Comparison of ENCODE assay signal across 9 cellular contexts in genomic region chr5:128213340-128213739, GRCh38.
A peak's percentile ranks its signal among the peaks of the same experiment; 100 is the strongest.
DNase-seq lines count a peak whose midpoint lies in the region; ATAC-seq and TF ChIP-seq lines count a peak whose summit lies in the region.
"Had no signal": no experiment of that assay in that cellular context is flagged by ENCODE, and none has a peak within 500 bp of the region (broad histone marks: within the 10 kb centered on the region; RNA-seq: fewer than 3 reads in every experiment).

No MANE protein-coding gene starts in this region.

- TF ChIP-seq CTCF in H9 (conservative IDR thresholded peaks at IDR 0.05), result peak; percentile 86
- TF ChIP-seq CTCF in WTC11 (IDR thresholded peaks at IDR 0.05), result peak; percentile 52; the same call in 1 of the 2 replicates
- TF ChIP-seq CTCF in fibroblast of mammary gland (conservative IDR thresholded peaks at IDR 0.05; ENCODE audit: control insufficient read depth, insufficient read depth, low read depth, low read length), result peak; percentile 87
- peak; percentile 88 for TF ChIP-seq CTCF in osteocyte (IDR thresholded peaks at IDR 0.05)

- H3K9me3 ChIP-seq in H9 (ENCODE audit: control insufficient read depth, low read depth, low read length), result no peaks in the 10 kb centered on the region

- H4K20me1 ChIP-seq in H9 (ENCODE audit: control insufficient read depth, insufficient read depth, insufficient read length), result no peaks in the 10 kb centered on the region

- H3K4me3 ChIP-seq in fibroblast of mammary gland (ENCODE audit: control insufficient read depth, low read depth, low read length), result no peak overlapping the region

- no peaks in the 10 kb centered on the region for H3K23me2 ChIP-seq in H9 (ENCODE audit: insufficient read length, low read depth, low read length, poor library complexity, severe bottlenecking)

- no peak overlapping the region for H4K8ac ChIP-seq in H9 (replicated peaks; ENCODE audit: insufficient read length, low read depth, low read length)

- H3K79me1 ChIP-seq in H9 (ENCODE audit: insufficient read depth, low read depth, low read length, poor library complexity, severe bottlenecking), result no peaks in the 10 kb centered on the region

- H3K56ac ChIP-seq in H9 (ENCODE audit: insufficient read length, low read depth, low read length), result no peak overlapping the region

- H2BK15ac ChIP-seq in H9 (ENCODE audit: low read depth, low read length), result no peak overlapping the region

- POLR2A ChIA-PET in WTC11 (lab: Charles Lee), result no interaction called here

- H3K9me3 Mint-ChIP-seq in H9 (no peaks in the 10 kb centered on the region), WTC11 (no peaks in the 10 kb centered on the region), osteocyte (ENCODE audit: unreplicated experiment) (no peaks in the 10 kb centered on the region)
- H3K9me3 Mint-ChIP-seq: dendritic cell treated with granulocyte-macrophage colony-stimulating factor and Interleukin-4, amounts not matched to agents 40 ng/mL and 50 ng/mL, for 4 days had no signal

- no peak overlapping the region for H2BK12ac ChIP-seq in H9 (ENCODE audit: insufficient read length, low read depth, low read length)

- H2BK120ac ChIP-seq in H9 (ENCODE audit: low read depth, low read length, poor library complexity, severe bottlenecking), result no peak overlapping the region

- no peak overlapping the region for H3K9ac ChIP-seq in H9 (ENCODE audit: extremely low read depth, insufficient read length, low read length)

- H3K27ac Mint-ChIP-seq in H9, result no peak overlapping the region; a peak in 1 of 7 replicates
- H3K27ac Mint-ChIP-seq in WTC11, result no peak overlapping the region
- no peak overlapping the region for H3K27ac Mint-ChIP-seq in osteocyte (ENCODE audit: unreplicated experiment)
- H3K27ac Mint-ChIP-seq: dendritic cell treated with granulocyte-macrophage colony-stimulating factor and Interleukin-4, amounts not matched to agents 40 ng/mL and 50 ng/mL, for 4 days had no signal

- no peaks in the 10 kb centered on the region for H3K36me3 Mint-ChIP-seq in H9 (ENCODE audit: insufficient read depth in 1 of 3, low read depth in 3 of 3)
- no peaks in the 10 kb centered on the region for H3K36me3 Mint-ChIP-seq in WTC11
- H3K36me3 Mint-ChIP-seq in osteocyte (ENCODE audit: unreplicated experiment), result no peaks in the 10 kb centered on the region

- no peak overlapping the region for H3K4me3 Mint-ChIP-seq in H9
- no peak overlapping the region for H3K4me3 Mint-ChIP-seq in WTC11
- H3K4me3 Mint-ChIP-seq in osteocyte (ENCODE audit: unreplicated experiment), result no peak overlapping the region
- H3K4me3 Mint-ChIP-seq: dendritic cell treated with granulocyte-macrophage colony-stimulating factor and Interleukin-4, amounts not matched to agents 40 ng/mL and 50 ng/mL, for 4 days had no signal

- no peaks in the 10 kb centered on the region; the same call in 1 of the 2 replicates for H3K27me3 Mint-ChIP-seq in H9 (ENCODE audit: low read depth)
- H3K27me3 Mint-ChIP-seq in WTC11 (ENCODE audit: low read depth), result no peaks in the 10 kb centered on the region
- peaks cover 12% of the 10 kb centered on the region for H3K27me3 Mint-ChIP-seq in osteocyte (ENCODE audit: unreplicated experiment)
- H3K27me3 Mint-ChIP-seq: dendritic cell treated with granulocyte-macrophage colony-stimulating factor and Interleukin-4, amounts not matched to agents 40 ng/mL and 50 ng/mL, for 4 days had no signal

- no peak overlapping the region for H2BK20ac ChIP-seq in H9 (ENCODE audit: low read depth, low read length, poor library complexity, severe bottlenecking)

- peak; percentile 6 to 7 for DNase-seq in activated CD4-positive, alpha-beta T cell treated with anti-CD3 and anti-CD28 coated beads for 24 hours (ENCODE audit: low read depth in 2 of 2)
- no peak for DNase-seq in activated CD4-positive, alpha-beta T cell treated with anti-CD3 and anti-CD28 coated beads for 1 hour
- peak; percentile 65 for DNase-seq in H9
- peak; percentile 24 for DNase-seq in NCI-H2029 treated with DMSO at 0.1 percent for 48 hours (lab: John Stamatoyannopoulos, UW)
- peak; percentile 59 for DNase-seq in WTC11 (ENCODE audit: low spot score)
- DNase-seq in fibroblast of mammary gland (ENCODE audit: low read depth), result peak; percentile 81
- no peak for DNase-seq in osteocyte (ENCODE audit: extremely low spot score, unreplicated experiment)
- no peak for DNase-seq in cortex of kidney (lab: John Stamatoyannopoulos, UW)

- peak; percentile 95 for ATAC-seq in WTC11

- H4K91ac ChIP-seq in H9 (ENCODE audit: insufficient read length, low read depth, low read length), result no peak overlapping the region

- H3K4me1 ChIP-seq in H9 (ENCODE audit: insufficient read depth, low read length), result no peaks in the 10 kb centered on the region

- no CpG with 5 or more reads among the region's 4 CpGs for WGBS in H9 (ENCODE audit: extremely low coverage, insufficient read length, low lambda C conversion rate)

- no peaks in the 10 kb centered on the region for H3K79me2 ChIP-seq in H9 (ENCODE audit: insufficient read depth, low read length)

- H3K4ac ChIP-seq in H9 (ENCODE audit: low read depth, low read length), result no peak overlapping the region

- H3T11ph ChIP-seq in H9 (ENCODE audit: low read length), result no peak overlapping the region

- no peaks in the 10 kb centered on the region for H3K27me3 ChIP-seq in H9 (ENCODE audit: insufficient read depth, low read length)

- no peak overlapping the region for H2AFZ ChIP-seq in H9 (ENCODE audit: low read length)

- no peak overlapping the region for H2BK5ac ChIP-seq in H9 (ENCODE audit: insufficient read length, low read length)

- no peak overlapping the region for H4K5ac ChIP-seq in H9 (ENCODE audit: insufficient read length, low read depth, low read length)

- H3K14ac ChIP-seq in H9 (ENCODE audit: insufficient read depth, low read length), result no peak overlapping the region

- CTCF ChIA-PET in WTC11 (lab: Charles Lee), result no interaction called here

- no peak overlapping the region for H3K18ac ChIP-seq in H9 (ENCODE audit: insufficient read length, low read depth, low read length)

- peaks cover 2 to 7% of the 10 kb centered on the region in 2 experiments; a peak in 2 of 4 replicates for H3K4me1 Mint-ChIP-seq in H9
- peaks cover 3% of the 10 kb centered on the region; the same call in 1 of the 2 replicates for H3K4me1 Mint-ChIP-seq in WTC11
- peaks cover 27% of the 10 kb centered on the region for H3K4me1 Mint-ChIP-seq in osteocyte (ENCODE audit: unreplicated experiment)

- no peak overlapping the region for H3K23ac ChIP-seq in H9 (ENCODE audit: insufficient read length, low read depth, low read length)

- H3K27ac ChIP-seq in H9 (ENCODE audit: insufficient read length, low read depth, low read length), result no peak overlapping the region

- no peak overlapping the region for H3K4me2 ChIP-seq in H9 (ENCODE audit: insufficient read depth, insufficient read length, low read length)

- no peak overlapping the region for H2AK5ac ChIP-seq in H9 (ENCODE audit: insufficient read length, low read length)

TF ChIP-seq in WTC11, 78 proteins besides CTCF, POLR2A, EP300 and RAD21:
- TF ChIP-seq PREB (CRISPR knock-in tag; IDR thresholded peaks at IDR 0.05; ENCODE audit: borderline replicate concordance), result no peak
- TF ChIP-seq ZBTB21 (CRISPR knock-in tag; IDR thresholded peaks at IDR 0.05; ENCODE audit: borderline replicate concordance), result no peak
- no peak for TF ChIP-seq TCF7 (CRISPR knock-in tag; IDR thresholded peaks at IDR 0.05; ENCODE audit: low read depth)
- no peak for TF ChIP-seq ZBTB43 (CRISPR knock-in tag; IDR thresholded peaks at IDR 0.05)
- no peak for TF ChIP-seq SP1 (CRISPR knock-in tag; conservative IDR thresholded peaks at IDR 0.05)
- no peak for TF ChIP-seq GRHL2 (CRISPR knock-in tag; IDR thresholded peaks at IDR 0.05; ENCODE audit: insufficient replicate concordance, severe bottlenecking)
- no peak for TF ChIP-seq NR3C1 (CRISPR knock-in tag; conservative IDR thresholded peaks at IDR 0.05; ENCODE audit: low read depth)
- TF ChIP-seq ZNF317 (CRISPR knock-in tag; IDR thresholded peaks at IDR 0.05; ENCODE audit: borderline replicate concordance, low read depth), result no peak
- TF ChIP-seq E2F5 (CRISPR knock-in tag; IDR thresholded peaks at IDR 0.05), result no peak
- no peak for TF ChIP-seq GABPB1 (CRISPR knock-in tag; IDR thresholded peaks at IDR 0.05)

Comparison
In these comparisons a context has a peak if more than half of its experiments do, and no peak if none do; other contexts are left out.
1. DNase-seq: peak in activated CD4-positive, alpha-beta T cell treated with anti-CD3 and anti-CD28 coated beads for 24 hours (2 of 2), H9 (single experiment), NCI-H2029 treated with DMSO at 0.1 percent for 48 hours (single experiment), WTC11 (single experiment) and fibroblast of mammary gland (single experiment); none in activated CD4-positive, alpha-beta T cell treated with anti-CD3 and anti-CD28 coated beads for 1 hour (single experiment), osteocyte (single experiment) and cortex of kidney (single experiment).
2. Peak in every context shown above with its lines, with median percentiles within 50 percentile points of each other: CTCF ChIP-seq.